Comparison of ENCODE assay signal across 8 cellular contexts in the genomic region with DNA sequence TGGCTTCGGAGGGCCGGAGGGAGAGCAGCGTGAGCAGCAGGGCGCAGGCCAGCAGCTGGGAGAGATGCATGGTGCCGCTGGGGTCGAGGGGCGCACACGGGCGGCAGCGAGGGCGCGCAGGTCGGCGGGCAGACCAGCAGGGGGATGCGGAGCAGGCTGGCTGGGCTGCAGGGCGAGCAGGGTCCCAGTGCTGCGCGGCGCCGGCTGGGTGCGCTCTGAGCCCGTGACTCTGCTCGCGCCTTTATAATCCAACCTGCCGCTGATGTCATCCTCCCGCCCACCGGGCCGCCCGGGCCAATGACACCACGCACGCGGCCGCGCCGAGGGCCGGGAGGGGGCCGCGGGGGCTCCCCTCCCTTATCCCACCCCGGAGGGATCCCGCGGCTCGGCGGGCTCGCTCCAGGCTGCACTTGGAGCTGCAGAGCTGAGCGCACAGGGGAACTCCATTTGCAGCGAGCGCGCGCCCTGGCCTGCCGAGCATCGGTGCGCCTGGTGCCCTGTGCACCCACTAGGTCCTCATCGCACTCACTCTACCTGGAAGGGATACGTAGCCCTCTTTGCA. TPM values are rescaled to one million over a fixed set of nuclear protein-coding genes. Genes with fewer than 3 reads are reported as not detected.
DNase-seq lines count a peak whose midpoint lies in the region; ATAC-seq and TF ChIP-seq lines count a peak whose summit lies in the region.

Gene NPPC (minus strand): TSS at position 217 of the 562 bp plus-strand sequence. CDS start 147 bp downstream, at position 70.

- H3K4ac ChIP-seq in IMR-90 (ENCODE audit: low read depth, low read length) = no peak within 1 kb of the TSS

- no peaks in the 10 kb centered on the region for H3K36me3 Mint-ChIP-seq in activated naive CD4-positive, alpha-beta T cell treated with anti-CD3 and anti-CD28 coated beads, Interleukin-2, amount 10 ng/mL, durations not matched to agents 7 days and 5 days

- no peaks in the 10 kb centered on the region for H3K79me1 ChIP-seq in IMR-90 (ENCODE audit: low read depth in 1 of 2, low read length in 2 of 2)

- no peak within 1 kb of the TSS for H3K14ac ChIP-seq in IMR-90 (replicated peaks; ENCODE audit: low read depth, low read length)

- TF ChIP-seq CTCF in IMR-90 (conservative IDR thresholded peaks at IDR 0.05; ENCODE audit: low read depth, low read length) = peak; percentile 52
- TF ChIP-seq CTCF in vagina (IDR thresholded peaks at IDR 0.05) = peak in 1 of 3 experiments; percentile 18

- H3K27ac Mint-ChIP-seq in activated naive CD4-positive, alpha-beta T cell treated with anti-CD3 and anti-CD28 coated beads, Interleukin-2, amount 10 ng/mL, durations not matched to agents 7 days and 5 days = no peak within 1 kb of the TSS

- peak within 1 kb of the TSS; percentile 2 for H2AK9ac ChIP-seq in IMR-90 (replicated peaks; ENCODE audit: low read depth, low read length, poor library complexity)

- no peak within 1 kb of the TSS for H3K56ac ChIP-seq in IMR-90 (ENCODE audit: extremely low read depth, insufficient read depth, low read length)

- H3K4me1 ChIP-seq in IMR-90 (ENCODE audit: control insufficient read depth, insufficient read depth, low read length) (peaks cover 5% of the 10 kb centered on the region), vagina (peaks cover 20% of the 10 kb centered on the region)

- CTCF ChIA-PET in IMR-90 (lab: Yijun Ruan, JAX) = interaction anchor here (1.2 to 3.7 kb wide), 2 partner anchors 11 to 215 kb away, joined by 3 to 34 read pairs; no protein-coding TSS in a partner anchor
- CTCF ChIA-PET in activated naive CD4-positive, alpha-beta T cell treated with anti-CD3 and anti-CD28 coated beads, Interleukin-2, amount 10 ng/mL, durations not matched to agents 7 days and 5 days (lab: Charles Lee) = interaction anchor here (0.7 to 5.1 kb wide), 10 partner anchors 8 to 401 kb away, joined by 3 to 50 read pairs (median 4); no protein-coding TSS in a partner anchor

- 4% methylated on average over 5 of the region's 54 CpGs; no CpG with 5 or more reads in 1 of the 2 experiments for WGBS in IMR-90 (ENCODE audit: extremely low coverage in 2 of 2, insufficient read length in 1 of 2), 2 experiments

- no peaks in the 10 kb centered on the region for H3K9me3 Mint-ChIP-seq in activated naive CD4-positive, alpha-beta T cell treated with anti-CD3 and anti-CD28 coated beads, Interleukin-2, amount 10 ng/mL, durations not matched to agents 7 days and 5 days

- H3K23ac ChIP-seq in IMR-90 (ENCODE audit: low read depth, low read length) = no peak within 1 kb of the TSS

- peak within 1 kb of the TSS; percentile 92 for H2AFZ ChIP-seq in IMR-90 (replicated peaks; ENCODE audit: low read length, poor library complexity)

- TF ChIP-seq POLR2A in IMR-90 (IDR thresholded peaks at IDR 0.05; ENCODE audit: low read depth, low read length) = peak; percentile 55; the same call in 1 of the 2 replicates
- no peak for TF ChIP-seq POLR2A in vagina (IDR thresholded peaks at IDR 0.05)

- no peaks in the 10 kb centered on the region for H3K36me3 ChIP-seq in IMR-90 (ENCODE audit: control insufficient read depth, insufficient read depth, low read length)
- H3K36me3 ChIP-seq in vagina = no peaks in the 10 kb centered on the region

- no peak within 1 kb of the TSS for H3K9ac ChIP-seq in IMR-90 (ENCODE audit: low read depth, low read length)

- peak within 1 kb of the TSS; percentile 94 for H3K4me2 ChIP-seq in IMR-90 (ENCODE audit: low read depth, low read length)

- H3K4me3 Mint-ChIP-seq in activated naive CD4-positive, alpha-beta T cell treated with anti-CD3 and anti-CD28 coated beads, Interleukin-2, amount 10 ng/mL, durations not matched to agents 7 days and 5 days = peak within 1 kb of the TSS; percentile 54

- no peak within 1 kb of the TSS for H2BK120ac ChIP-seq in IMR-90 (ENCODE audit: low read depth, low read length)

- peaks cover 92% of the 10 kb centered on the region for H3K27me3 Mint-ChIP-seq in activated naive CD4-positive, alpha-beta T cell treated with anti-CD3 and anti-CD28 coated beads, Interleukin-2, amount 10 ng/mL, durations not matched to agents 7 days and 5 days

- peak; percentile 57 for TF ChIP-seq RAD21 in IMR-90 (IDR thresholded peaks at IDR 0.05; ENCODE audit: low read length)

- no peaks in the 10 kb centered on the region for H3K9me1 ChIP-seq in IMR-90 (ENCODE audit: insufficient read depth, low read length)

- H3K18ac ChIP-seq in IMR-90 (ENCODE audit: low read depth, low read length) = no peak within 1 kb of the TSS

- in situ Hi-C loops in IMR-90 (cut with MboI; ENCODE audit: low sequenced_read_pairs) = no loop called here

- H3K27ac ChIP-seq in IMR-90 (ENCODE audit: insufficient read depth, low read length) (no peak within 1 kb of the TSS), vagina (no peak within 1 kb of the TSS)

- POLR2A ChIA-PET in IMR-90 (lab: Charles Lee; ENCODE audit: unreplicated experiment) = no interaction called here

- BruUV-seq in IMR-90 (replicated peaks; lab: Mats Ljungman, UMichigan) = no TSS peak

- no peak within 1 kb of the TSS for H2BK15ac ChIP-seq in IMR-90 (ENCODE audit: low read depth, low read length)

- H2BK5ac ChIP-seq in IMR-90 (ENCODE audit: low read depth, low read length, poor library complexity, severe bottlenecking) = no peak within 1 kb of the TSS

- H3K9me3 ChIP-seq in IMR-90 (ENCODE audit: control insufficient read depth, insufficient read depth, low read length) (no peaks in the 10 kb centered on the region), vagina (no peaks in the 10 kb centered on the region)

- H3K4me3 ChIP-seq in IMR-90 (ENCODE audit: insufficient read depth, low read depth, low read length) = peak within 1 kb of the TSS; percentile 41
- H3K4me3 ChIP-seq in vagina = peak within 1 kb of the TSS; percentile 30 to 55

- H2AK5ac ChIP-seq in IMR-90 (ENCODE audit: low read depth, low read length) = no peak within 1 kb of the TSS

- no peak within 1 kb of the TSS for H4K8ac ChIP-seq in IMR-90 (ENCODE audit: low read depth in 2 of 2, low read length in 2 of 2)

- intact Hi-C loops in IMR-90 (cut with micrococcal nuclease) (no loop called here), Right ventricle myocardium superior (cut with DNase I) (loop anchor here (5.0 kb wide), 1 partner anchor 216 kb away; no protein-coding TSS in a partner anchor), posterior cingulate gyrus (cut with DNase I) (loop anchor here (5.0 kb wide), 1 partner anchor 516 kb away; no protein-coding TSS in a partner anchor), vagina (cut with DNase I) (loop anchor here (5.0 kb wide), 1 partner anchor 216 kb away; no protein-coding TSS in a partner anchor)

- no peak within 1 kb of the TSS for H4K91ac ChIP-seq in IMR-90 (ENCODE audit: insufficient read depth, low read depth, low read length)

- H4K20me1 ChIP-seq in IMR-90 (ENCODE audit: insufficient read depth, low read length) = 0 out of 2 replicates have a peak, but pooled peaks cover 3% of the 10 kb centered on the region

- H3K27me3 ChIP-seq in IMR-90 (ENCODE audit: control insufficient read depth, insufficient read depth, low read length) (peaks cover 72% of the 10 kb centered on the region), vagina (no peaks in the 10 kb centered on the region)

- H2BK20ac ChIP-seq in IMR-90 (ENCODE audit: low read depth, low read length) = no peak within 1 kb of the TSS

- no peak within 1 kb of the TSS for H4K5ac ChIP-seq in IMR-90 (ENCODE audit: low read depth, low read length)

- ATAC-seq in IMR-90 (ENCODE audit: low read depth) = peak; percentile 77
- peak; percentile 72 for ATAC-seq in Right ventricle myocardium superior (ENCODE audit: poor library complexity)

- dilution Hi-C loops in IMR-90 (cut with HindIII; ENCODE audit: low sequenced_read_pairs, unreplicated experiment) = no loop called here

- peak; percentile 27 for DNase-seq in activated gamma-delta T cell treated with anti-CD3 and anti-CD28 coated beads, Interleukin-2, amount 50 U/mL, for 16 hours (ENCODE audit: low read depth)
- DNase-seq in activated gamma-delta T cell (lab: John Stamatoyannopoulos, UW) (no peak), IMR-90 (peak; percentile 54), Right ventricle myocardium superior (peak; percentile 78), posterior cingulate gyrus (peak; percentile 51 to 96 (median 64)), vagina (ENCODE audit: extremely low spot score in 2 of 2) (no peak)
- peak; percentile 78 for DNase-seq in activated naive CD4-positive, alpha-beta T cell treated with anti-CD3 and anti-CD28 coated beads, Interleukin-2, amount 10 ng/mL, durations not matched to agents 7 days and 5 days

- peaks cover 16% of the 10 kb centered on the region for H3K4me1 Mint-ChIP-seq in activated naive CD4-positive, alpha-beta T cell treated with anti-CD3 and anti-CD28 coated beads, Interleukin-2, amount 10 ng/mL, durations not matched to agents 7 days and 5 days

TF ChIP-seq in IMR-90, 13 proteins besides CTCF, POLR2A, EP300 and RAD21 (continues in another document):
- TF ChIP-seq RFX5 (IDR thresholded peaks at IDR 0.05; ENCODE audit: low read depth, low read length) (no peak), BHLHE40 (IDR thresholded peaks at IDR 0.05; ENCODE audit: low read depth, low read length) (peak; percentile 40; the same call in 1 of the 2 replicates)

RNA-seq across cellular contexts. Expression of gene NPPC, which starts in this region (rescaled TPM):
- total RNA-seq in IMR-90 (2012; rRNA removed) (0.28 and 0.36 TPM in 2 replicates), Right ventricle myocardium superior (7.7 TPM), vagina (16.0 TPM)
- polyA plus RNA-seq in IMR-90 (2012; rRNA removed) = 0.22 and 0.55 TPM in 2 replicates
- 0.24 and 0.70 TPM in 2 replicates for polyA plus RNA-seq in IMR-90 (2012; cell fraction: cytosol; rRNA removed)
- 0.22 and 0.58 TPM in 2 replicates for polyA plus RNA-seq in IMR-90 (2012; cell fraction: nucleus; rRNA removed; ENCODE audit: low replicate concordance)
- polyA plus RNA-seq in PFSK-1 (2012; ENCODE audit: insufficient read length, low read depth) = 33.2 TPM

Comparison
In these comparisons a context has a peak if more than half of its experiments do, and no peak if none do; other contexts are left out.
1. DNase-seq: peak in activated gamma-delta T cell treated with anti-CD3 and anti-CD28 coated beads, Interleukin-2, amount 50 U/mL, for 16 hours (single experiment), activated naive CD4-positive, alpha-beta T cell treated with anti-CD3 and anti-CD28 coated beads, Interleukin-2, amount 10 ng/mL, durations not matched to agents 7 days and 5 days (single experiment), Right ventricle myocardium superior (single experiment) and posterior cingulate gyrus (10 of 10); none in activated gamma-delta T cell (single experiment) and vagina (0 of 2).
2. Peak in DNase-seq, ATAC-seq, H3K4me3 ChIP-seq and H3K4me2 ChIP-seq in IMR-90; RNA of the gene not detected or under 1 TPM.